ENCODE assay signal across 9 cellular contexts in the genomic region with DNA sequence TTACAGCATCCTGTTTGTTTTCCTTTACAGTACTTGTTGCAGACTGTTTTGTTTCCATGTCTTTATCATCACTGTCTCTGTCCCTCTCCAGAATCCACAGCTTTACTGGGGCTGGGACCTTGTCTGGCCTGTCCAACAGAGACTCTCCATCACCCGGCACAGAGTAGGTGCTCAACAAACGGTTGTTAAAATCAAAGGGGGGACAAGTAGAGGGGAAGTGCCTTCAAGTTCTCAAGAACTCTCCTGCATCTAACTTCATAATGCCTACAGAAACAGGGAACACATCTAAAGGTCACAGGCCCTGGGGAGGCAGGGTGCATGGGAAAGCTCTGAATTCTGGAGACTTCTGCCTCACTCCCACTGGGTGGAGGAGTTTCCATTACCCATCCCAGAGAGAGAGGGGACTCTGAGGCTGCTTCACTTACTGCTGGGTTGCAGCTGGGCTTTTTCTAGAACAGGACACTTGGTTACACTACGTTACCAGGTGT. TPM values are rescaled to one million over a fixed set of nuclear protein-coding genes. Genes with fewer than 3 reads are reported as not detected.
DNase-seq lines count a peak whose midpoint lies in the region; TF ChIP-seq lines count a peak whose summit lies in the region.
"Had no signal": no experiment of that assay in that cellular context is flagged by ENCODE, and none has a peak within 500 bp of the region (broad histone marks: within the 10 kb centered on the region; RNA-seq: fewer than 3 reads in every experiment).

No MANE protein-coding gene starts in this region.

- TF ChIP-seq POLR2A in esophagus muscularis mucosa (IDR thresholded peaks at IDR 0.05; ENCODE audit: low read depth), result no peak
- no peak for TF ChIP-seq POLR2A in spleen (IDR thresholded peaks at IDR 0.05)

- peak overlapping the region; percentile 29; the same call in 1 of the 2 replicates for H3K9ac ChIP-seq in OCI-LY1 (ENCODE audit: low read length)

- H3K27me3 ChIP-seq in OCI-LY1 (ENCODE audit: insufficient read depth, low read length) (no peaks in the 10 kb centered on the region), esophagus muscularis mucosa (no peaks in the 10 kb centered on the region), spleen (replicated peaks in 1 of 7) (no peaks in the 10 kb centered on the region)

- no peak overlapping the region for H2AFZ ChIP-seq in OCI-LY1 (ENCODE audit: low read length)

- no peaks in the 10 kb centered on the region for H3K9me2 ChIP-seq in OCI-LY1 (ENCODE audit: low read depth, low read length)

- TF ChIP-seq CTCF in GM12865 (IDR thresholded peaks at IDR 0.05; ENCODE audit: insufficient read depth, low read depth, low read length, missing control alignments), result no peak
- no peak for TF ChIP-seq CTCF in OCI-LY1 (IDR thresholded peaks at IDR 0.05; ENCODE audit: low read length)
- TF ChIP-seq CTCF in esophagus muscularis mucosa (IDR thresholded peaks at IDR 0.05), result no peak
- TF ChIP-seq CTCF in spleen (IDR thresholded peaks at IDR 0.05 in 8 of 11, conservative IDR thresholded peaks at IDR 0.05 in 3 of 11), result no peak

- DNase-seq in GM12865 (ENCODE audit: low read depth) (no peak), esophagus muscularis mucosa (ENCODE audit: extremely low spot score) (no peak), spleen (no peak), NCI-H1417 (lab: John Stamatoyannopoulos, UW) (no peak), NCI-H774 (lab: John Stamatoyannopoulos, UW) (no peak), HCEC 1CT (no peak)
- DNase-seq: foreskin melanocyte had no signal

- WGBS in esophagus muscularis mucosa, result 81% methylated on average over 3 of the region's 3 CpGs
- 46 to 68% (median 54%) methylated on average over 3 of the region's 3 CpGs for WGBS in spleen, 5 donors

- intact Hi-C loops in esophagus muscularis mucosa (cut with DNase I) (loop anchor here (5.0 kb wide), 1 partner anchor 40 kb away; no protein-coding TSS in a partner anchor), spleen (cut with DNase I; ENCODE audit: low total_unique reads) (no loop called here)

- H3F3A ChIP-seq in OCI-LY1 (ENCODE audit: insufficient read depth, low read length), result peaks cover 14% of the 10 kb centered on the region; the same call in 1 of the 2 replicates

- H3K36me3 ChIP-seq in OCI-LY1 (ENCODE audit: insufficient read depth, low read length) (no peaks in the 10 kb centered on the region), esophagus muscularis mucosa (no peaks in the 10 kb centered on the region), spleen (no peaks in the 10 kb centered on the region)

- no peak for TF ChIP-seq EP300 in esophagus muscularis mucosa (IDR thresholded peaks at IDR 0.05)

- H3K4me3 ChIP-seq in GM12865 (ENCODE audit: low read depth, low read length) (peak overlapping the region; percentile 51), OCI-LY1 (ENCODE audit: low read depth, low read length, poor library complexity, severe bottlenecking) (peak overlapping the region; percentile 63), esophagus muscularis mucosa (no peak overlapping the region), spleen (peak overlapping the region in 5 of 8 donors; percentile 32 to 68 (median 37))
- H3K4me3 ChIP-seq: mucosa of descending colon had no signal

- H3K9me3 ChIP-seq in OCI-LY1 (ENCODE audit: low read length) (no peaks in the 10 kb centered on the region), esophagus muscularis mucosa (no peaks in the 10 kb centered on the region), spleen (no peaks in the 10 kb centered on the region)
- H3K9me3 ChIP-seq: mucosa of descending colon had no signal

- no peaks in the 10 kb centered on the region for H3K79me2 ChIP-seq in OCI-LY1 (ENCODE audit: insufficient read depth, low read length)

- peaks cover 70% of the 10 kb centered on the region for H3K4me1 ChIP-seq in OCI-LY1 (ENCODE audit: insufficient read depth, low read length, severe bottlenecking)
- H3K4me1 ChIP-seq in esophagus muscularis mucosa, result peaks cover 36 to 71% (median 67%) of the 10 kb centered on the region in 4 donors
- peaks cover 43 to 97% (median 90%) of the 10 kb centered on the region in 6 donors for H3K4me1 ChIP-seq in spleen

- H3K4me2 ChIP-seq in OCI-LY1 (ENCODE audit: low read length), result peak overlapping the region; percentile 76

- H3K27ac ChIP-seq in OCI-LY1 (ENCODE audit: low read depth, low read length, poor library complexity, severe bottlenecking) (peak overlapping the region; percentile 98), esophagus muscularis mucosa (replicated peaks in 1 of 4) (peak overlapping the region; percentile 29 to 50 (median 45)), spleen (peak overlapping the region; percentile 79 to 96 (median 94))

- no peaks in the 10 kb centered on the region for H4K20me1 ChIP-seq in OCI-LY1 (ENCODE audit: insufficient read depth, low read length)

RNA-seq across cellular contexts. Expression of a gene that starts 2.3 kb away (rescaled TPM):
- total RNA-seq in esophagus muscularis mucosa (100 to 1,000 TPM in 1 of 4 donors, 10 to 100 TPM in 3; 53.6 to 101 (median 80.7) TPM), spleen (100 to 1,000 TPM in 5 of 7 donors, 10 to 100 TPM in 2; 95.3 to 142 (median 124) TPM)
- polyA plus RNA-seq in spleen, result 10 to 100 TPM; 17.2 to 44.4 (median 24.1) TPM

Comparison
In these comparisons a context has a peak if more than half of its experiments do, and no peak if none do; other contexts are left out.
1. H3K4me3 ChIP-seq: peak in GM12865 (single experiment), OCI-LY1 (single experiment) and spleen (5 of 8); none in esophagus muscularis mucosa (0 of 4).
2. H3K27ac ChIP-seq: peak in every context shown above with its lines; median percentile 98 in OCI-LY1; 94 in spleen; 45 in esophagus muscularis mucosa.